11 cellular contexts compared by ENCODE assay signal in the genomic region with DNA sequence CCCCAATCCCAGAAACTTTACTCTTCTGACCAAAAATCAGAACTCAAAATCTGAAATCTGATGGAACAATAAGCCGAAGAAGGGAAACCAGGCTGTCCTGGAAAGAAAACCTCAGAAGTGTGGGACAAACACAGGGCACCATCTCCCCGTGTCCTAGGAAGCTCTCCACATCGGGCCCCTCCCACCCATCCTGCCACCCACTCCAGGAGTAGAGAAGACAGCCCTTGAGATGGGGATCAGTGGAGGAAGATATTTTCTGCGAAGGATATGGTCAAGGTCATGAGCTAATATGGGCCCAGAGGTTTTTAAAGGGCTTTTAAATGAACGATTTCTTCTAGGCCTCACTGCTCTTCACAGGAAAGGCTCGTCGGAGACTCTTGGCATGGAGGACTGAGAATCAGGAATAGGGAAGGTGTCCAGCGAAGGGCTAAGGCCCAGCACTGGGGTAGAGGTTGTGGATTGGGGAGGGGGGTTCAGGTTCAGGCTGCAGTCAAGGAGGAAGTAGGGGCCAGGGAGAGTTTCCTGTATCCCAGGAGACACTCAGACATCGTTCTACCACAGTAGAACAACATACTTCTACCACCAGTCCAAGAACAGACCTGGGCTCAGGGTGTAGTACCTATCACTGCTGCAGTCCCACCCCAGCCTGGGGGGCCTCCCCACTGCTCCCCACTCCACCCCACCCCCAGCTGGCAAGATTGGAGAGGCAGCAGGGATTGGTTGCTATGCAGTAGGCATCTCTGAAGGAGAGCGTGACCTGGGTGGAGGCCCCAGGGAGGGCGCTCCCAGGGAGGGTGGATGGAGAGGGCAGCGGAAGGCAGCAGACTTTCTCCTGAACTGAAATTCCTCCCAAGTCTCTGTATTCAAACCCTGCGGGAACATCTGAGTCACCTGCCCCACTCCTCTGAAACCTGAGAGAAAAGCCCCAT. TPM values are rescaled to one million over a fixed set of nuclear protein-coding genes. Genes with fewer than 3 reads are reported as not detected.
DNase-seq lines count a peak whose midpoint lies in the region; ATAC-seq and TF ChIP-seq lines count a peak whose summit lies in the region.
"Had no signal": no experiment of that assay in that cellular context is flagged by ENCODE, and none has a peak within 500 bp of the region (broad histone marks: within the 10 kb centered on the region; RNA-seq: fewer than 3 reads in every experiment).

No MANE protein-coding gene starts in this region.

- ATAC-seq in natural killer cell treated with Interleukin-12 subunit alpha and Interleukin-12 subunit beta and Interleukin-15 and Interleukin-18, amount 100 ng/mL, for 72 hours: no peak
- no peak for ATAC-seq in upper lobe of right lung

- H3K27me3 ChIP-seq in upper lobe of right lung: no peaks in the 10 kb centered on the region
- no peaks in the 10 kb centered on the region for H3K27me3 ChIP-seq in HAP-1 (ENCODE audit: low read depth)

- DNase-seq in activated naive CD4-positive, alpha-beta T cell treated with anti-CD3 and anti-CD28 coated beads for 36 hours: no peak
- DNase-seq in activated naive CD4-positive, alpha-beta T cell treated with Interleukin-2 at 50 U/mL for 16 hours: no peak
- no peak for DNase-seq in activated naive CD8-positive, alpha-beta T cell treated with anti-CD3 and anti-CD28 coated beads for 36 hours
- DNase-seq in natural killer cell treated with Interleukin-12 subunit alpha and Interleukin-12 subunit beta and Interleukin-15 and Interleukin-18, amount 100 ng/mL, for 72 hours (ENCODE audit: low spot score): no peak
- peak; percentile 40 for DNase-seq in upper lobe of right lung
- no peak for DNase-seq in HAP-1 (ENCODE audit: low spot score in 2 of 2)
- no peak for DNase-seq in NCI-H1694 (lab: John Stamatoyannopoulos, UW)
- no peak for DNase-seq in NCI-H446 treated with DMSO at 0.1 percent for 48 hours (lab: John Stamatoyannopoulos, UW)
- DNase-seq: hippocampal formation, NCI-H1417 treated with DMSO at 0.1 percent for 48 hours had no signal

- no peaks in the 10 kb centered on the region for H3K9me3 Mint-ChIP-seq in activated naive CD4-positive, alpha-beta T cell treated with anti-CD3 and anti-CD28 coated beads for 36 hours
- H3K9me3 Mint-ChIP-seq in activated naive CD8-positive, alpha-beta T cell treated with anti-CD3 and anti-CD28 coated beads for 36 hours: peaks cover 2% of the 10 kb centered on the region
- no peaks in the 10 kb centered on the region for H3K9me3 Mint-ChIP-seq in natural killer cell treated with Interleukin-12 subunit alpha and Interleukin-12 subunit beta and Interleukin-15 and Interleukin-18, amount 100 ng/mL, for 72 hours

- no peaks in the 10 kb centered on the region for H3K36me3 Mint-ChIP-seq in activated naive CD4-positive, alpha-beta T cell treated with anti-CD3 and anti-CD28 coated beads for 36 hours (ENCODE audit: low read depth)
- peaks cover 22% of the 10 kb centered on the region for H3K36me3 Mint-ChIP-seq in activated naive CD8-positive, alpha-beta T cell treated with anti-CD3 and anti-CD28 coated beads for 36 hours
- no peaks in the 10 kb centered on the region for H3K36me3 Mint-ChIP-seq in natural killer cell treated with Interleukin-12 subunit alpha and Interleukin-12 subunit beta and Interleukin-15 and Interleukin-18, amount 100 ng/mL, for 72 hours

- H3K27ac ChIP-seq in upper lobe of right lung: peak overlapping the region; percentile 67

- in situ Hi-C loops in HAP-1 (cut with MboI; ENCODE audit: low sequenced_read_pairs): no loop called here

- no peak overlapping the region for H3K4me3 Mint-ChIP-seq in activated naive CD4-positive, alpha-beta T cell treated with anti-CD3 and anti-CD28 coated beads for 36 hours
- no peak overlapping the region for H3K4me3 Mint-ChIP-seq in activated naive CD8-positive, alpha-beta T cell treated with anti-CD3 and anti-CD28 coated beads for 36 hours
- H3K4me3 Mint-ChIP-seq in natural killer cell treated with Interleukin-12 subunit alpha and Interleukin-12 subunit beta and Interleukin-15 and Interleukin-18, amount 100 ng/mL, for 72 hours: peak overlapping the region; percentile 50

- H3K27ac Mint-ChIP-seq in activated naive CD4-positive, alpha-beta T cell treated with anti-CD3 and anti-CD28 coated beads for 36 hours: peak overlapping the region; percentile 88
- peak overlapping the region; percentile 86 for H3K27ac Mint-ChIP-seq in activated naive CD8-positive, alpha-beta T cell treated with anti-CD3 and anti-CD28 coated beads for 36 hours
- H3K27ac Mint-ChIP-seq in natural killer cell treated with Interleukin-12 subunit alpha and Interleukin-12 subunit beta and Interleukin-15 and Interleukin-18, amount 100 ng/mL, for 72 hours: peak overlapping the region; percentile 86 to 95

- peaks cover 81% of the 10 kb centered on the region for H3K4me1 Mint-ChIP-seq in activated naive CD4-positive, alpha-beta T cell treated with anti-CD3 and anti-CD28 coated beads for 36 hours (ENCODE audit: low read depth)
- H3K4me1 Mint-ChIP-seq in activated naive CD8-positive, alpha-beta T cell treated with anti-CD3 and anti-CD28 coated beads for 36 hours: peaks cover 71% of the 10 kb centered on the region
- H3K4me1 Mint-ChIP-seq in natural killer cell treated with Interleukin-12 subunit alpha and Interleukin-12 subunit beta and Interleukin-15 and Interleukin-18, amount 100 ng/mL, for 72 hours (ENCODE audit: low read depth in 2 of 2): peaks cover 65 to 66% of the 10 kb centered on the region in 2 donors

- H3K36me3 ChIP-seq in upper lobe of right lung: no peaks in the 10 kb centered on the region
- H3K36me3 ChIP-seq in HAP-1 (replicated peaks): no peaks in the 10 kb centered on the region

- H3K4me3 ChIP-seq in upper lobe of right lung: no peak overlapping the region
- H3K4me3 ChIP-seq in HAP-1: no peak overlapping the region

- H3K9me3 ChIP-seq in upper lobe of right lung: no peaks in the 10 kb centered on the region
- no peaks in the 10 kb centered on the region for H3K9me3 ChIP-seq in HAP-1

- peaks cover 46% of the 10 kb centered on the region for H3K4me1 ChIP-seq in upper lobe of right lung
- H3K4me1 ChIP-seq in HAP-1: peaks cover 17% of the 10 kb centered on the region

- intact Hi-C loops in activated naive CD4-positive, alpha-beta T cell treated with anti-CD3 and anti-CD28 coated beads for 36 hours (cut with micrococcal nuclease): no loop called here
- intact Hi-C loops in upper lobe of right lung (cut with DNase I): no loop called here

- CTCF ChIA-PET in activated naive CD4-positive, alpha-beta T cell treated with anti-CD3 and anti-CD28 coated beads for 36 hours (lab: Charles Lee): interaction anchor here (1.0 to 5.0 kb wide), 5 partner anchors 9 to 31 kb away, joined by 3 to 23 read pairs (median 4); no protein-coding TSS in a partner anchor

- no peaks in the 10 kb centered on the region for H3K27me3 Mint-ChIP-seq in activated naive CD4-positive, alpha-beta T cell treated with anti-CD3 and anti-CD28 coated beads for 36 hours (ENCODE audit: low read depth)
- H3K27me3 Mint-ChIP-seq in activated naive CD8-positive, alpha-beta T cell treated with anti-CD3 and anti-CD28 coated beads for 36 hours: no peaks in the 10 kb centered on the region
- no peaks in the 10 kb centered on the region for H3K27me3 Mint-ChIP-seq in natural killer cell treated with Interleukin-12 subunit alpha and Interleukin-12 subunit beta and Interleukin-15 and Interleukin-18, amount 100 ng/mL, for 72 hours

- no peak for TF ChIP-seq CTCF in upper lobe of right lung (IDR thresholded peaks at IDR 0.05)

RNA-seq across cellular contexts. Expression of gene S100A5, which starts 1.2 kb away (rescaled TPM):
- total RNA-seq in activated naive CD4-positive, alpha-beta T cell treated with anti-CD3 and anti-CD28 coated beads for 36 hours: under 1 TPM; 0.89 to 0.93 TPM
- total RNA-seq in activated naive CD8-positive, alpha-beta T cell treated with anti-CD3 and anti-CD28 coated beads for 36 hours: 1 to 10 TPM; 1.2 to 1.6 TPM
- total RNA-seq in natural killer cell treated with Interleukin-12 subunit alpha and Interleukin-12 subunit beta and Interleukin-15 and Interleukin-18, amount 100 ng/mL, for 72 hours: not detected
- not detected for total RNA-seq in upper lobe of right lung

RNA-seq across cellular contexts. Expression of gene S100A4, which starts 3.7 kb away (rescaled TPM):
- total RNA-seq in activated naive CD4-positive, alpha-beta T cell treated with anti-CD3 and anti-CD28 coated beads for 36 hours: 10 to 100 TPM; 36.5 to 37.9 TPM
- 10 to 100 TPM; 44.7 to 44.9 TPM for total RNA-seq in activated naive CD8-positive, alpha-beta T cell treated with anti-CD3 and anti-CD28 coated beads for 36 hours
- total RNA-seq in natural killer cell treated with Interleukin-12 subunit alpha and Interleukin-12 subunit beta and Interleukin-15 and Interleukin-18, amount 100 ng/mL, for 72 hours: 100 to 1,000 TPM in 1 of 2 donors, 10 to 100 TPM in 1; 85.4 to 124 TPM
- total RNA-seq in upper lobe of right lung: 377 TPM

RNA-seq across cellular contexts. Expression of gene S100A6, which starts 6.1 kb away (rescaled TPM):
- total RNA-seq in activated naive CD4-positive, alpha-beta T cell treated with anti-CD3 and anti-CD28 coated beads for 36 hours: 100 to 1,000 TPM; 200 to 204 TPM
- 100 to 1,000 TPM; 144 to 155 TPM for total RNA-seq in activated naive CD8-positive, alpha-beta T cell treated with anti-CD3 and anti-CD28 coated beads for 36 hours
- total RNA-seq in natural killer cell treated with Interleukin-12 subunit alpha and Interleukin-12 subunit beta and Interleukin-15 and Interleukin-18, amount 100 ng/mL, for 72 hours: 100 to 1,000 TPM in 1 of 2 donors, 10 to 100 TPM in 1; 90.9 to 106 TPM
- total RNA-seq in upper lobe of right lung: 1,046 TPM

RNA-seq across cellular contexts. Expression of gene S100A3, which starts 7.2 kb away (rescaled TPM):
- not detected for total RNA-seq in activated naive CD4-positive, alpha-beta T cell treated with anti-CD3 and anti-CD28 coated beads for 36 hours
- total RNA-seq in activated naive CD8-positive, alpha-beta T cell treated with anti-CD3 and anti-CD28 coated beads for 36 hours: not detected
- total RNA-seq in natural killer cell treated with Interleukin-12 subunit alpha and Interleukin-12 subunit beta and Interleukin-15 and Interleukin-18, amount 100 ng/mL, for 72 hours: not detected
- total RNA-seq in upper lobe of right lung: 1.3 TPM
- total RNA-seq: T-helper 2 cell treated with Interferon-gamma antibody and Interleukin-4, amounts not matched to agents 100 ng/mL and 5 ng/mL, for 36 hours had no signal

RNA-seq across cellular contexts. Expression of gene S100A2, which starts 23.7 kb away (rescaled TPM):
- under 1 TPM; 0.74 to 0.77 TPM for total RNA-seq in activated naive CD4-positive, alpha-beta T cell treated with anti-CD3 and anti-CD28 coated beads for 36 hours
- under 1 TPM in 1 of 2 experiments, not detected in 1; 0.60 TPM for total RNA-seq in activated naive CD8-positive, alpha-beta T cell treated with anti-CD3 and anti-CD28 coated beads for 36 hours
- under 1 TPM in 1 of 2 donors, not detected in 1; 0.48 TPM for total RNA-seq in natural killer cell treated with Interleukin-12 subunit alpha and Interleukin-12 subunit beta and Interleukin-15 and Interleukin-18, amount 100 ng/mL, for 72 hours
- 5.6 TPM for total RNA-seq in upper lobe of right lung
